15 cellular contexts compared by ENCODE assay signal in the genomic region with DNA sequence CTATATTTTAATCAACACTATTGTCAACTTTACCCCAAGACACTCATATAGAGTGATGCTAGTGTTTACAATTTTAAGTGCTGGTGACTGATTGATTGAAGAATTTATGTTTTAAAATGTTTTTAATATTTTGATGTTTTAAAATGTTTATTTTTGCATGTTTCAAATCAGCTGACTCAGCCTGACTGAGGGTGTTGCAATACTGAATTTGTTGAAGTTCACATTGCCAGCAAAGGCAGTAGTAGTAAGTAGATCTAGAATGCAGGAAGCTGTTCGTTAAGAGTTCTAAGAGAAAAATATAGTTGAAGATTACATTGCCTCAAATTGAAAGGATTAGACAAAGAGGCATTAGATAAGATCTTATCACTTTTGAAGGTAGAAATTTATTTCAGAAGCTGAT.
DNase-seq lines count a peak whose midpoint lies in the region; ATAC-seq and TF ChIP-seq lines count a peak whose summit lies in the region.
"Had no signal": no experiment of that assay in that cellular context is flagged by ENCODE, and none has a peak within 500 bp of the region (broad histone marks: within the 10 kb centered on the region; RNA-seq: fewer than 3 reads in every experiment).

No MANE protein-coding gene starts in this region.

- H3K4me2 ChIP-seq in DND-41 (ENCODE audit: insufficient read depth, low read length) (no peak overlapping the region), smooth muscle cell (no peak overlapping the region)

- H3K27ac ChIP-seq in DND-41 (ENCODE audit: low read length): no peak overlapping the region
- no peak overlapping the region for H3K27ac ChIP-seq in smooth muscle cell (ENCODE audit: low read depth)
- no peak overlapping the region for H3K27ac ChIP-seq in ovary
- H3K27ac ChIP-seq: C4-2B had no signal

- 55% methylated on average over 1 of the region's 1 CpG for WGBS in smooth muscle cell (ENCODE audit: low lambda C conversion rate)
- WGBS in ovary, 3 donors: 44 to 64% (median 51%) methylated on average over 1 of the region's 1 CpG

- TF ChIP-seq POLR2A in ovary (IDR thresholded peaks at IDR 0.05): no peak

- H3K27me3 ChIP-seq in DND-41 (ENCODE audit: insufficient read depth, low read length, poor library complexity) (no peaks in the 10 kb centered on the region), smooth muscle cell (ENCODE audit: low read depth) (no peaks in the 10 kb centered on the region), ovary (peaks cover 5% of the 10 kb centered on the region)
- H3K27me3 ChIP-seq: BE2C had no signal

- H3K79me2 ChIP-seq in DND-41 (ENCODE audit: insufficient read depth, low read length): no peaks in the 10 kb centered on the region
- H3K79me2 ChIP-seq in smooth muscle cell (ENCODE audit: low read depth): no peaks in the 10 kb centered on the region

- H3K4me1 ChIP-seq in DND-41 (ENCODE audit: insufficient read depth, low read length) (no peaks in the 10 kb centered on the region), smooth muscle cell (ENCODE audit: low read depth) (no peaks in the 10 kb centered on the region), ovary (ENCODE audit: insufficient read depth) (no peaks in the 10 kb centered on the region)
- H3K4me1 ChIP-seq: BE2C had no signal

- no peaks in the 10 kb centered on the region for H3K9me3 ChIP-seq in DND-41 (ENCODE audit: insufficient read depth, low read length, severe bottlenecking)
- H3K9me3 ChIP-seq in smooth muscle cell (replicated peaks; ENCODE audit: low read depth): no peaks in the 10 kb centered on the region
- no peaks in the 10 kb centered on the region for H3K9me3 ChIP-seq in ovary
- H3K9me3 ChIP-seq: BE2C had no signal

- H2AFZ ChIP-seq in DND-41 (ENCODE audit: low read depth, low read length) (no peak overlapping the region), smooth muscle cell (ENCODE audit: low read depth) (peak overlapping the region; percentile 14)

- intact Hi-C loops in ovary (cut with DNase I) (no loop called here), Right ventricle myocardium inferior (cut with DNase I) (no loop called here)

- H3F3A ChIP-seq in smooth muscle cell (ENCODE audit: low read depth): no peaks in the 10 kb centered on the region

- no peak for TF ChIP-seq EP300 in ovary (IDR thresholded peaks at IDR 0.05)

- ATAC-seq in DND-41 (ENCODE audit: insufficient read depth, low read depth) (peak; percentile 48; the same call in 2 of the 3 replicates), GM19467 (IDR thresholded peaks at IDR 0.05; ENCODE audit: unreplicated experiment) (no peak), Right ventricle myocardium inferior (no peak)

- TF ChIP-seq CTCF in DND-41 (IDR thresholded peaks at IDR 0.05; ENCODE audit: borderline replicate concordance, extremely low read depth, low read length, poor library complexity, severe bottlenecking): no peak
- TF ChIP-seq CTCF in smooth muscle cell (IDR thresholded peaks at IDR 0.05; ENCODE audit: borderline replicate concordance, insufficient read depth, poor library complexity, severe bottlenecking): no peak
- no peak for TF ChIP-seq CTCF in ovary (IDR thresholded peaks at IDR 0.05)

- H4K20me1 ChIP-seq in DND-41 (ENCODE audit: insufficient read depth, low read length) (no peaks in the 10 kb centered on the region), smooth muscle cell (ENCODE audit: low read depth) (no peaks in the 10 kb centered on the region)

- H3K4me3 ChIP-seq in DND-41 (ENCODE audit: low read depth in 1 of 2, low read length in 2 of 2) (no peak overlapping the region), smooth muscle cell (no peak overlapping the region), ovary (no peak overlapping the region)
- H3K4me3 ChIP-seq in Jurkat, Clone E6-1 (ENCODE audit: low read length): no peak overlapping the region

- no peak for DNase-seq in DND-41
- DNase-seq in Jurkat, Clone E6-1 (ENCODE audit: low read depth, low spot score): peak; percentile 62
- peak; percentile 18 for DNase-seq in dedifferentiated amniotic fluid mesenchymal stem cell (ENCODE audit: extremely low spot score)
- no peak for DNase-seq in smooth muscle cell (lab: John Stamatoyannopoulos, UW; ENCODE audit: unreplicated experiment)
- DNase-seq in ovary: no peak
- no peak for DNase-seq in Right ventricle myocardium inferior (ENCODE audit: missing footprints)
- DNase-seq: BE2C; CD4-positive, alpha-beta memory T cell; DMS153; DMS79 treated with DMSO at 0.1 percent for 48 hours; GDM1; HCEC 1CT; HFFc6 had no signal

- H3K9ac ChIP-seq in DND-41 (ENCODE audit: low read depth, low read length) (no peak overlapping the region), smooth muscle cell (ENCODE audit: low read depth) (no peak overlapping the region)

- no peaks in the 10 kb centered on the region for H3K36me3 ChIP-seq in DND-41 (ENCODE audit: insufficient read depth, low read length)
- H3K36me3 ChIP-seq in smooth muscle cell (ENCODE audit: low read depth): no peaks in the 10 kb centered on the region
- no peaks in the 10 kb centered on the region for H3K36me3 ChIP-seq in ovary
- H3K36me3 ChIP-seq: BE2C had no signal

Comparison
In these comparisons a context has a peak if more than half of its experiments do, and no peak if none do; other contexts are left out.
1. DNase-seq: peak in Jurkat, Clone E6-1 (single experiment) and dedifferentiated amniotic fluid mesenchymal stem cell (single experiment); none in DND-41 (single experiment), smooth muscle cell (single experiment), ovary (0 of 5) and Right ventricle myocardium inferior (single experiment).